27 cellular contexts compared by ENCODE assay signal in genomic region chr1:159664247-159664646, GRCh38. TPM values are rescaled to one million over a fixed set of nuclear protein-coding genes. Genes with fewer than 3 reads are reported as not detected.
"Had no signal": no experiment of that assay in that cellular context is flagged by ENCODE, and none has a peak within 500 bp of the region (broad histone marks: within the 10 kb centered on the region; RNA-seq: fewer than 3 reads in every experiment).

No MANE protein-coding gene starts in this region.

- H2AFZ ChIP-seq: hepatocyte had no signal

- H3K4me3 ChIP-seq: esophagus muscularis mucosa, hepatocyte, lower lobe of right lung, mucosa of descending colon, right lobe of liver, skin epidermis, tibial artery had no signal

- H3K27me3 ChIP-seq: esophagus muscularis mucosa, hepatocyte, right lobe of liver, tibial artery had no signal

- H3K27ac ChIP-seq: esophagus muscularis mucosa, hepatocyte, lower lobe of right lung, right lobe of liver, skin epidermis, tibial artery had no signal

- H3K36me3 ChIP-seq: esophagus muscularis mucosa, lower lobe of right lung, right lobe of liver, tibial artery had no signal

- H3K36me3 Mint-ChIP-seq: brain; stimulated activated effector memory CD8-positive, alpha-beta T cell treated with anti-CD3 and anti-CD28 coated beads, Interleukin-12 subunit alpha, Interleukin-12 subunit beta, amount 100 ng/mL, for 72 hours had no signal

- H3K4me1 Mint-ChIP-seq: brain; immature natural killer cell; stimulated activated effector memory CD8-positive, alpha-beta T cell treated with anti-CD3 and anti-CD28 coated beads, Interleukin-12 subunit alpha, Interleukin-12 subunit beta, amount 100 ng/mL, for 72 hours; stimulated activated naive CD8-positive, alpha-beta T cell treated with anti-CD3 and anti-CD28 coated beads, Interleukin-15, amount 100 ng/mL, for 72 hours had no signal

- H3K4me3 Mint-ChIP-seq: brain; immature natural killer cell; stimulated activated effector memory CD8-positive, alpha-beta T cell treated with anti-CD3 and anti-CD28 coated beads, Interleukin-12 subunit alpha, Interleukin-12 subunit beta, amount 100 ng/mL, for 72 hours; stimulated activated naive CD8-positive, alpha-beta T cell treated with anti-CD3 and anti-CD28 coated beads, Interleukin-15, amount 100 ng/mL, for 72 hours had no signal

- H3K79me2 ChIP-seq: hepatocyte had no signal

- ATAC-seq: activated naive CD4-positive, alpha-beta T cell treated with anti-CD3 and anti-CD28 coated beads, Interleukin-2, amount 50 U/mL, for 72 hours; left lobe of liver; lower lobe of right lung; mucosa of descending colon; right lobe of liver; stimulated activated effector memory CD8-positive, alpha-beta T cell treated with anti-CD3 and anti-CD28 coated beads, Interleukin-12 subunit alpha, Interleukin-12 subunit beta, amount 100 ng/mL, for 72 hours; stimulated activated naive CD8-positive, alpha-beta T cell treated with anti-CD3 and anti-CD28 coated beads, Interleukin-15, amount 100 ng/mL, for 72 hours had no signal

- FAIRE-seq: colon, frontal cortex, urothelium cell line had no signal

- DNase-seq: activated CD4-positive, alpha-beta T cell treated with anti-CD3 and anti-CD28 coated beads for 1 hour; activated CD4-positive, alpha-beta T cell treated with anti-CD3 and anti-CD28 coated beads, Interleukin-2, amount 50 U/mL, for 1 hour; activated T-cell treated with anti-CD3 and anti-CD28 coated beads, Interleukin-2, amount 50 U/mL, for 1 hour; aorta; caudate nucleus; glutamatergic neuron; immature natural killer cell; lower lobe of right lung; mesendoderm; mucosa of descending colon; occipital lobe; posterior cingulate gyrus; right lobe of liver; stimulated activated CD4-positive, alpha-beta T cell treated with anti-CD3 and anti-CD28 coated beads, Interleukin-2, amount 100 ng/mL, for 24 hours; stimulated activated naive CD8-positive, alpha-beta T cell treated with anti-CD3 and anti-CD28 coated beads, Interleukin-15, amount 100 ng/mL, for 72 hours; tibial artery had no signal

- H3K4me2 ChIP-seq: hepatocyte had no signal

- H3K9me3 ChIP-seq: mucosa of descending colon, right lobe of liver had no signal

- H3K4me1 ChIP-seq: esophagus muscularis mucosa, lower lobe of right lung, right lobe of liver, tibial artery had no signal

- H3K27ac Mint-ChIP-seq: activated naive CD4-positive, alpha-beta T cell treated with anti-CD3 and anti-CD28 coated beads, Interleukin-2, amount 50 U/mL, for 72 hours; brain; immature natural killer cell; stimulated activated effector memory CD8-positive, alpha-beta T cell treated with anti-CD3 and anti-CD28 coated beads, Interleukin-12 subunit alpha, Interleukin-12 subunit beta, amount 100 ng/mL, for 72 hours; stimulated activated naive CD8-positive, alpha-beta T cell treated with anti-CD3 and anti-CD28 coated beads, Interleukin-15, amount 100 ng/mL, for 72 hours had no signal

RNA-seq across cellular contexts. Expression of gene CRP, which starts 50.1 kb away (rescaled TPM):
- total RNA-seq: activated naive CD4-positive, alpha-beta T cell treated with anti-CD3 and anti-CD28 coated beads, Interleukin-2, amount 50 U/mL, for 72 hours; frontal cortex; hepatocyte; kidney epithelial cell; lower lobe of right lung had no signal
- polyA plus RNA-seq: hepatocyte, immature natural killer cell had no signal
